31 cellular contexts compared by ENCODE assay signal in genomic region chr1:177341773-177342172, GRCh38.
"Had no signal": no experiment of that assay in that cellular context is flagged by ENCODE, and none has a peak within 500 bp of the region (broad histone marks: within the 10 kb centered on the region; RNA-seq: fewer than 3 reads in every experiment).

No MANE protein-coding gene starts in this region.

- H3K4me3 Mint-ChIP-seq: activated naive CD4-positive, alpha-beta T cell treated with anti-CD3 and anti-CD28 coated beads for 36 hours; activated naive CD8-positive, alpha-beta T cell treated with anti-CD3 and anti-CD28 coated beads for 36 hours; activated T-helper 1 cell treated with anti-CD3 and anti-CD28 coated beads, Interleukin-12 subunit alpha, Interleukin-12 subunit beta, Interleukin-2, Interleukin-4 antibody, amounts not matched to agents 30 ng/mL and 10 ng/mL and 1 ng/mL, durations not matched to agents 14 hours and 24 hours and 36 hours; endodermal cell; natural killer cell treated with Interleukin-12 subunit alpha and Interleukin-12 subunit beta and Interleukin-15 and Interleukin-18, amount 100 ng/mL, for 72 hours; stimulated activated memory B cell treated with anti-CD40 and anti-IgM and Interleukin-4, amounts not matched to agents 10 μg/mL and 1 μg/mL and 100 μg/mL, for 72 hours; stimulated activated naive CD8-positive, alpha-beta T cell treated with anti-CD3 and anti-CD28 coated beads, Interleukin-15, amount 100 ng/mL, for 72 hours; T-helper 1 cell treated with Interleukin-12 subunit alpha and Interleukin-12 subunit beta and Interleukin-4 antibody, amounts not matched to agents 30 μg/mL and 1 μg/mL, for 36 hours had no signal

- H3K27ac Mint-ChIP-seq: activated naive CD4-positive, alpha-beta T cell treated with anti-CD3 and anti-CD28 coated beads for 36 hours; activated naive CD8-positive, alpha-beta T cell treated with anti-CD3 and anti-CD28 coated beads for 36 hours; activated T-helper 1 cell treated with anti-CD3 and anti-CD28 coated beads, Interleukin-12 subunit alpha, Interleukin-12 subunit beta, Interleukin-2, Interleukin-4 antibody, amounts not matched to agents 30 ng/mL and 10 ng/mL and 1 ng/mL, durations not matched to agents 14 hours and 24 hours and 36 hours; endodermal cell; natural killer cell treated with Interleukin-12 subunit alpha and Interleukin-12 subunit beta and Interleukin-15 and Interleukin-18, amount 100 ng/mL, for 72 hours; stimulated activated memory B cell treated with anti-CD40 and anti-IgM and Interleukin-4, amounts not matched to agents 10 μg/mL and 1 μg/mL and 100 μg/mL, for 72 hours; stimulated activated naive CD8-positive, alpha-beta T cell treated with anti-CD3 and anti-CD28 coated beads, Interleukin-15, amount 100 ng/mL, for 72 hours; T-helper 1 cell treated with Interleukin-12 subunit alpha and Interleukin-12 subunit beta and Interleukin-4 antibody, amounts not matched to agents 30 μg/mL and 1 μg/mL, for 36 hours had no signal

- H3K4me1 Mint-ChIP-seq: activated naive CD8-positive, alpha-beta T cell treated with anti-CD3 and anti-CD28 coated beads for 36 hours; endodermal cell; stimulated activated memory B cell treated with anti-CD40 and anti-IgM and Interleukin-4, amounts not matched to agents 10 μg/mL and 1 μg/mL and 100 μg/mL, for 72 hours; stimulated activated naive CD8-positive, alpha-beta T cell treated with anti-CD3 and anti-CD28 coated beads, Interleukin-15, amount 100 ng/mL, for 72 hours had no signal

- H3K4me1 ChIP-seq: heart right ventricle, prostate gland, upper lobe of left lung, vagina had no signal

- H3K9me3 ChIP-seq: heart right ventricle, mucosa of descending colon, neutrophil, pancreas, prostate gland, upper lobe of left lung, vagina had no signal

- H3K36me3 ChIP-seq: heart right ventricle, neutrophil, pancreas, prostate gland, upper lobe of left lung, vagina, WERI-Rb-1 had no signal

- H3K27me3 Mint-ChIP-seq: activated naive CD8-positive, alpha-beta T cell treated with anti-CD3 and anti-CD28 coated beads for 36 hours; natural killer cell treated with Interleukin-12 subunit alpha and Interleukin-12 subunit beta and Interleukin-15 and Interleukin-18, amount 100 ng/mL, for 72 hours; stimulated activated memory B cell treated with anti-CD40 and anti-IgM and Interleukin-4, amounts not matched to agents 10 μg/mL and 1 μg/mL and 100 μg/mL, for 72 hours; stimulated activated naive CD8-positive, alpha-beta T cell treated with anti-CD3 and anti-CD28 coated beads, Interleukin-15, amount 100 ng/mL, for 72 hours had no signal

- H3K27ac ChIP-seq: heart right ventricle, neutrophil, pancreas, prostate gland, upper lobe of left lung, vagina, WERI-Rb-1 had no signal

- H3K27me3 ChIP-seq: neutrophil, pancreas, upper lobe of left lung, vagina had no signal

- H3K4me3 ChIP-seq: heart right ventricle, mucosa of descending colon, pancreas, prostate gland, smooth muscle cell, upper lobe of left lung, vagina had no signal

- ATAC-seq: activated CD4-positive, CD25-positive, alpha-beta regulatory T cell treated with anti-CD3 and anti-CD28 coated beads, Interleukin-2, amount 50 U/mL, for 24 hours; esophagus mucosa; heart right ventricle; left ventricle myocardium superior; mucosa of descending colon; natural killer cell treated with Interleukin-12 subunit alpha and Interleukin-12 subunit beta and Interleukin-15 and Interleukin-18, amount 100 ng/mL, for 72 hours; pancreas; stimulated activated memory B cell treated with anti-CD40 and anti-IgM and Interleukin-4, amounts not matched to agents 10 μg/mL and 1 μg/mL and 100 μg/mL, for 72 hours; stimulated activated naive CD8-positive, alpha-beta T cell treated with anti-CD3 and anti-CD28 coated beads, Interleukin-15, amount 100 ng/mL, for 72 hours had no signal

- H3K9me3 Mint-ChIP-seq: activated naive CD4-positive, alpha-beta T cell treated with anti-CD3 and anti-CD28 coated beads for 36 hours; activated naive CD8-positive, alpha-beta T cell treated with anti-CD3 and anti-CD28 coated beads for 36 hours; activated T-helper 1 cell treated with anti-CD3 and anti-CD28 coated beads, Interleukin-12 subunit alpha, Interleukin-12 subunit beta, Interleukin-2, Interleukin-4 antibody, amounts not matched to agents 30 ng/mL and 10 ng/mL and 1 ng/mL, durations not matched to agents 14 hours and 24 hours and 36 hours; endodermal cell had no signal

- H3K4me2 ChIP-seq: smooth muscle cell had no signal

- H3K36me3 Mint-ChIP-seq: activated naive CD8-positive, alpha-beta T cell treated with anti-CD3 and anti-CD28 coated beads for 36 hours; natural killer cell treated with Interleukin-12 subunit alpha and Interleukin-12 subunit beta and Interleukin-15 and Interleukin-18, amount 100 ng/mL, for 72 hours; stimulated activated memory B cell treated with anti-CD40 and anti-IgM and Interleukin-4, amounts not matched to agents 10 μg/mL and 1 μg/mL and 100 μg/mL, for 72 hours had no signal

- DNase-seq: activated CD4-positive, alpha-beta T cell treated with anti-CD3 and anti-CD28 coated beads for 48 hours; activated CD4-positive, alpha-beta T cell treated with anti-CD3 and anti-CD28 coated beads, Interleukin-2, amount 50 U/mL, for 48 hours; activated CD8-positive, alpha-beta memory T cell treated with anti-CD3 and anti-CD28 coated beads for 24 hours; activated effector memory CD4-positive, alpha-beta T cell treated with anti-CD3 and anti-CD28 coated beads, Interleukin-2, amount 50 U/mL, for 16 hours; activated naive CD4-positive, alpha-beta T cell treated with anti-CD3 and anti-CD28 coated beads for 36 hours; activated naive CD8-positive, alpha-beta T cell treated with anti-CD3 and anti-CD28 coated beads for 36 hours; central memory CD4-positive, alpha-beta T cell; endodermal cell; foreskin melanocyte; heart right ventricle; left ventricle myocardium superior; mucosa of descending colon; pancreas; stimulated activated CD4-positive, alpha-beta T cell treated with anti-CD3 and anti-CD28 coated beads, Interleukin-1b, Interleukin-23, amount 100 ng/mL, for 48 hours; stimulated activated CD4-positive, alpha-beta T cell treated with anti-CD3 and anti-CD28 coated beads, Interleukin-4, amount 100 ng/mL, for 4 hours; stimulated activated CD8-positive, alpha-beta memory T cell treated with anti-CD3 and anti-CD28 coated beads, Interleukin-4, amount 100 ng/mL, for 48 hours; stimulated activated naive CD8-positive, alpha-beta T cell treated with anti-CD3 and anti-CD28 coated beads, Interleukin-15, amount 100 ng/mL, for 72 hours; substantia nigra; T-helper 9 cell; upper lobe of left lung; WERI-Rb-1 had no signal
